In the genomic region with DNA sequence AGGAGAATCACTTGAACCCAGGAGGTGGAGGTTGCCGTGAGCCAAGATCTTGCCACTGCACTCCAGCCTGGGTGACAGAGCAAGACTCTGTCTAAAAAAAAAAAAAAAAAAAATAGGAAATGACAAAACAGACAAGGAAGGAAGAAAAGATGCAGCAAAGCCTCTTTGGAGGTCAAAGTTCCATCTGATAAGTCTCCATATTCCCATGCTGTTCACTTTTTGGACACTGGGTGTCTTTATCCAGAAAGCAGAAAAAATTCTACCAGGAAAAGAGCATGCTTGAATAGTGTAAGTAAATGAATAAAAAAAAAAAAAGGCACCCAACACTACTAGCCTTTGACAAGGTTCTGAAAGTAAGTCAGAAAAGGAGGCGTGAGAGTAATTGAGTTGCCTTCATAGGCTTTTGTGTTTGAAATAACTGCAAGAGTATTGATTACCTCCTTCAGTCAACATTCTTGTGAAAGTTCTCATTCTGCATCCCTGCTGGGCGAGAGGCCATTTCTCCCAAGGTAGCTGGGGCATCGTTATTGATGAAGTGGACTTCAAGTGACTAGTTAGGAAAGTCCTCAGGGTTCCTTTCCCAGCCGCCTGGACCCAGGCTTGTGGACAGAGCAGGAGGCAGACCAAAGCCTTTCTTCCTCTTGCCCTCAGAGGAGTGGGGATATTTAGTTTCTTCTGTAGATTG, we compare ENCODE assay signal across 11 cellular contexts.
DNase-seq lines count a peak whose midpoint lies in the region; ATAC-seq and TF ChIP-seq lines count a peak whose summit lies in the region.
"Had no signal": no experiment of that assay in that cellular context is flagged by ENCODE, and none has a peak within 500 bp of the region (broad histone marks: within the 10 kb centered on the region; RNA-seq: fewer than 3 reads in every experiment).

No MANE protein-coding gene starts in this region.

- intact Hi-C loops in activated CD4-positive, alpha-beta T cell treated with anti-CD3 and anti-CD28 coated beads, Interleukin-2, amount 10 ng/mL, durations not matched to agents 24 days and 14 days (cut with micrococcal nuclease), result loop anchor here (5.0 kb wide), 1 partner anchor 53 kb away; no protein-coding TSS in a partner anchor

- H3K36me3 Mint-ChIP-seq in activated CD4-positive, alpha-beta T cell treated with anti-CD3 and anti-CD28 coated beads, Interleukin-2, amount 10 ng/mL, durations not matched to agents 24 days and 14 days (ENCODE audit: low read depth), result no peaks in the 10 kb centered on the region
- H3K36me3 Mint-ChIP-seq in T-helper 2 cell treated with Interferon-gamma antibody and Interleukin-4, amounts not matched to agents 5 μg/mL and 100 μg/mL, for 36 hours (ENCODE audit: low read depth), result no peaks in the 10 kb centered on the region

- TF ChIP-seq CTCF in choroid plexus epithelial cell (conservative IDR thresholded peaks at IDR 0.05; ENCODE audit: low read depth, low read length), result peak; percentile 32

- ATAC-seq in GM18867 (IDR thresholded peaks at IDR 0.05; ENCODE audit: unreplicated experiment), result no peak
- ATAC-seq in HG02571 (IDR thresholded peaks at IDR 0.05; ENCODE audit: unreplicated experiment), result no peak

- H3K4me3 ChIP-seq in choroid plexus epithelial cell (ENCODE audit: low read depth, low read length), result no peak overlapping the region
- H3K4me3 ChIP-seq: HAP-1, uterus had no signal

- H3K27ac Mint-ChIP-seq in activated CD4-positive, alpha-beta T cell treated with anti-CD3 and anti-CD28 coated beads, Interleukin-2, amount 10 ng/mL, durations not matched to agents 24 days and 14 days, result no peak overlapping the region
- no peak overlapping the region for H3K27ac Mint-ChIP-seq in T-helper 2 cell treated with Interferon-gamma antibody and Interleukin-4, amounts not matched to agents 5 μg/mL and 100 μg/mL, for 36 hours

- no peaks in the 10 kb centered on the region for H3K9me3 Mint-ChIP-seq in activated CD4-positive, alpha-beta T cell treated with anti-CD3 and anti-CD28 coated beads, Interleukin-2, amount 10 ng/mL, durations not matched to agents 24 days and 14 days
- no peaks in the 10 kb centered on the region for H3K9me3 Mint-ChIP-seq in T-helper 2 cell treated with Interferon-gamma antibody and Interleukin-4, amounts not matched to agents 5 μg/mL and 100 μg/mL, for 36 hours

- H3K4me1 Mint-ChIP-seq in activated CD4-positive, alpha-beta T cell treated with anti-CD3 and anti-CD28 coated beads, Interleukin-2, amount 10 ng/mL, durations not matched to agents 24 days and 14 days, result peaks cover 4% of the 10 kb centered on the region
- peaks cover 3% of the 10 kb centered on the region for H3K4me1 Mint-ChIP-seq in T-helper 2 cell treated with Interferon-gamma antibody and Interleukin-4, amounts not matched to agents 5 μg/mL and 100 μg/mL, for 36 hours (ENCODE audit: low read depth)

- peaks cover 8% of the 10 kb centered on the region for H3K27me3 Mint-ChIP-seq in activated CD4-positive, alpha-beta T cell treated with anti-CD3 and anti-CD28 coated beads, Interleukin-2, amount 10 ng/mL, durations not matched to agents 24 days and 14 days
- H3K27me3 Mint-ChIP-seq in T-helper 2 cell treated with Interferon-gamma antibody and Interleukin-4, amounts not matched to agents 5 μg/mL and 100 μg/mL, for 36 hours (ENCODE audit: low read depth), result peaks cover 6% of the 10 kb centered on the region

- no peak overlapping the region for H3K4me3 Mint-ChIP-seq in activated CD4-positive, alpha-beta T cell treated with anti-CD3 and anti-CD28 coated beads, Interleukin-2, amount 10 ng/mL, durations not matched to agents 24 days and 14 days
- H3K4me3 Mint-ChIP-seq in T-helper 2 cell treated with Interferon-gamma antibody and Interleukin-4, amounts not matched to agents 5 μg/mL and 100 μg/mL, for 36 hours, result no peak overlapping the region

- DNase-seq in COLO829 (ENCODE audit: low spot score), result peak; percentile 51
- peak; percentile 22 for DNase-seq in M059J (ENCODE audit: low read depth)
- peak; percentile 47 for DNase-seq in choroid plexus epithelial cell (ENCODE audit: low read depth)
- DNase-seq in myocyte (ENCODE audit: low read depth), result peak; percentile 37
- DNase-seq in activated CD4-positive, alpha-beta T cell treated with anti-CD3 and anti-CD28 coated beads, Interleukin-2, amount 10 ng/mL, durations not matched to agents 24 days and 14 days, result no peak
- no peak for DNase-seq in T-helper 2 cell treated with Interferon-gamma antibody and Interleukin-4, amounts not matched to agents 5 μg/mL and 100 μg/mL, for 36 hours (ENCODE audit: low spot score)
- DNase-seq: NCI-H1105 treated with DMSO at 0.1 percent for 48 hours, uterus had no signal

Comparison
In these comparisons a context has a peak if more than half of its experiments do, and no peak if none do; other contexts are left out.
1. DNase-seq: peak in COLO829 (single experiment), M059J (single experiment), choroid plexus epithelial cell (single experiment) and myocyte (single experiment); none in activated CD4-positive, alpha-beta T cell treated with anti-CD3 and anti-CD28 coated beads, Interleukin-2, amount 10 ng/mL, durations not matched to agents 24 days and 14 days (single experiment) and T-helper 2 cell treated with Interferon-gamma antibody and Interleukin-4, amounts not matched to agents 5 μg/mL and 100 μg/mL, for 36 hours (single experiment).